In genomic region chr17:82955627-82956026, GRCh38 we compare ENCODE assay signal across 3 cellular contexts.
DNase-seq lines count a peak whose midpoint lies in the region; ATAC-seq, FAIRE-seq and TF ChIP-seq lines count a peak whose summit lies in the region.
"Not testable (repeated sequence)": the region's sequence is repeated elsewhere in the genome, so short reads cannot be mapped to it uniquely, and the experiment has no call there.

No MANE protein-coding gene starts in this region.

- not testable (repeated sequence) for H2AFZ ChIP-seq in K562 (ENCODE audit: low read depth, low read length)

- not testable (repeated sequence) for H3K9me3 ChIP-seq in HEK293 (ENCODE audit: control insufficient read depth, insufficient read depth, low read depth, low read length); K562 (replicated peaks; ENCODE audit: control insufficient read depth, insufficient read depth, low read depth, low read length)

- H3K79me2 ChIP-seq in K562 (ENCODE audit: control insufficient read depth, insufficient read depth, low read length): not testable (repeated sequence)

- WGBS in K562 (ENCODE audit: insufficient coverage, low coverage, missing lambda C conversion rate): 71% methylated on average over 3 of the region's 4 CpGs

- BruUV-seq in K562 (replicated peaks; lab: Mats Ljungman, UMichigan): not testable (repeated sequence)

- H3K36me3 ChIP-seq in HEK293 (ENCODE audit: control insufficient read depth in 2 of 2, insufficient read depth in 1 of 2, low read length in 2 of 2); K562 (ENCODE audit: control insufficient read depth, insufficient read depth, low read length): not testable (repeated sequence)

- H3K27ac Mint-ChIP-seq in neural crest cell (ENCODE audit: unreplicated experiment): not testable (repeated sequence)

- TF ChIP-seq CTCF in HEK293 (tag by site-specific recombination; IDR thresholded peaks at IDR 0.05); K562 (IDR thresholded peaks at IDR 0.05 in 2 of 3, conservative IDR thresholded peaks at IDR 0.05 in 1 of 3; ENCODE audit: insufficient read depth in 2 of 3, low read depth in 1 of 3, low read length in 3 of 3); neural crest cell (conservative IDR thresholded peaks at IDR 0.05): not testable (repeated sequence)

- not testable (repeated sequence) for FAIRE-seq in K562 (lab: Jason Lieb, UNC)

- in situ Hi-C loops in K562 (cut with MboI): not testable (repeated sequence)

- ATAC-seq in K562: not testable (repeated sequence)

- intact Hi-C loops in K562 (cut with micrococcal nuclease): not testable (repeated sequence)

- H3K4me3 ChIP-seq in HEK293 (ENCODE audit: low read depth, low read length); K562: not testable (repeated sequence)

- TF ChIP-seq EP300 in K562 (IDR thresholded peaks at IDR 0.05; ENCODE audit: low read length): not testable (repeated sequence)

- CTCF ChIA-PET in HEK293 (lab: Yijun Ruan, JAX); K562 (lab: Yijun Ruan, JAX; ENCODE audit: low intra/inter-chr PET ratio): not testable (repeated sequence)

- not testable (repeated sequence) for H3K27ac ChIP-seq in HEK293 (ENCODE audit: extremely low read depth, low read depth, low read length); K562 (ENCODE audit: extremely low read depth, low read depth, low read length)

- peaks cover 27% of the 10 kb centered on the region for H3K9me3 Mint-ChIP-seq in neural crest cell

- peak overlapping the region; percentile 44 for H3K4me3 Mint-ChIP-seq in neural crest cell

- H3K27me3 Mint-ChIP-seq in neural crest cell (ENCODE audit: low read depth): not testable (repeated sequence)

- H3K4me1 Mint-ChIP-seq in neural crest cell: not testable (repeated sequence)

- POLR2A ChIA-PET in HEK293 (lab: Yijun Ruan, JAX); K562 (lab: Yijun Ruan, JAX): not testable (repeated sequence)

- peaks cover 55% of the 10 kb centered on the region for H3K36me3 Mint-ChIP-seq in neural crest cell (ENCODE audit: low read depth)

- not testable (repeated sequence) for H4K20me1 ChIP-seq in K562 (replicated peaks; ENCODE audit: control insufficient read depth, insufficient read depth, low read length)

- not testable (repeated sequence) for TF ChIP-seq RAD21 in K562 (CRISPR knock-in tag; conservative IDR thresholded peaks at IDR 0.05 in 1 of 2, IDR thresholded peaks at IDR 0.05 in 1 of 2)

- H3K27me3 ChIP-seq in K562 (ENCODE audit: control insufficient read depth in 2 of 2, insufficient read depth in 2 of 2, low read length in 2 of 2): not testable (repeated sequence)

- TF ChIP-seq POLR2A in K562 (conservative IDR thresholded peaks at IDR 0.05): not testable (repeated sequence)

- not testable (repeated sequence) for H3K9me1 ChIP-seq in K562 (ENCODE audit: control insufficient read depth, insufficient read depth, low read length)

- not testable (repeated sequence) for H3K9ac ChIP-seq in K562 (ENCODE audit: insufficient read depth in 1 of 2, low read depth in 2 of 2, low read length in 2 of 2)

- DNase-seq in K562 (ENCODE audit: extremely low read depth in 1 of 4, low spot score in 3 of 4); neural crest cell (ENCODE audit: low read depth, low spot score): not testable (repeated sequence)

- not testable (repeated sequence) for H3K4me2 ChIP-seq in K562 (ENCODE audit: insufficient read depth, low read length)

- H3K4me1 ChIP-seq in HEK293 (ENCODE audit: control insufficient read depth, insufficient read depth, low read length); K562 (replicated peaks in 1 of 2; ENCODE audit: control insufficient read depth in 2 of 2, insufficient read depth in 2 of 2, low read length in 2 of 2): not testable (repeated sequence)

TF ChIP-seq in HEK293, 187 proteins besides CTCF, POLR2A, EP300 and RAD21:
- TF ChIP-seq ZNF146 (tag by site-specific recombination; IDR thresholded peaks at IDR 0.05) (peak; percentile 99), ZNF580 (tag by site-specific recombination; IDR thresholded peaks at IDR 0.05) (peak; percentile 55; the same call in 1 of the 2 replicates), ZNF280D (tag by site-specific recombination; IDR thresholded peaks at IDR 0.05) (peak; percentile 76; the same call in 1 of the 2 replicates)
TF ChIP-seq in HEK293: peak in this region for 3; not testable (repeated sequence) for 184.

TF ChIP-seq in K562, 482 proteins besides CTCF, POLR2A, EP300 and RAD21:
- TF ChIP-seq ZNF146 (CRISPR knock-in tag; IDR thresholded peaks at IDR 0.05; ENCODE audit: unreplicated experiment) (peak; percentile 91), KDM1A (IDR thresholded peaks at IDR 0.05) (peak in 1 of 2 experiments; percentile 31; a peak in 1 of 4 replicates)
